In genomic region chr5:102958481-102959011, GRCh38 we compare ENCODE assay signal across 10 cellular contexts.
A peak's percentile ranks its signal among the peaks of the same experiment; 100 is the strongest.
DNase-seq lines count a peak whose midpoint lies in the region; ATAC-seq lines count a peak whose summit lies in the region.
"Had no signal": no experiment of that assay in that cellular context is flagged by ENCODE, and none has a peak within 500 bp of the region (broad histone marks: within the 10 kb centered on the region; RNA-seq: fewer than 3 reads in every experiment).

No MANE protein-coding gene starts in this region.

- no peak overlapping the region for H3K4me3 ChIP-seq in SJSA1

- H3K9me3 ChIP-seq in SJSA1 (replicated peaks) = no peaks in the 10 kb centered on the region

- peaks cover 27% of the 10 kb centered on the region for H3K4me1 ChIP-seq in SJSA1 (replicated peaks)

- peak overlapping the region; percentile 100 for H3K27ac ChIP-seq in SJSA1

- peaks cover 17% of the 10 kb centered on the region for H3K36me3 ChIP-seq in SJSA1

- no peaks in the 10 kb centered on the region for H3K27me3 ChIP-seq in SJSA1 (replicated peaks)

- in situ Hi-C loops in ACHN (cut with HindIII; ENCODE audit: low pct_ligation_motif_present, low pct_unique_long_range_greater_than_20kb, low sequenced_read_pairs) = no loop called here

- intact Hi-C loops in left cardiac atrium (cut with DNase I) = no loop called here

- peak; percentile 41 for DNase-seq in ACHN
- DNase-seq in H4 (ENCODE audit: low spot score) = peak; percentile 26
- peak in 1 of 2 experiments; percentile 80 for DNase-seq in SJSA1 (ENCODE audit: low read depth in 1 of 2, low spot score in 2 of 2)
- DNase-seq in left cardiac atrium = no peak
- DNase-seq in amniotic stem cell (lab: John Stamatoyannopoulos, UW) = no peak
- no peak for DNase-seq in activated CD8-positive, alpha-beta memory T cell treated with anti-CD3 and anti-CD28 coated beads, Interleukin-2, amount 50 U/mL, for 48 hours
- DNase-seq in epidermal melanocyte (ENCODE audit: insufficient read length, low spot score) = no peak
- DNase-seq: activated CD4-positive, alpha-beta T cell treated with anti-CD3 and anti-CD28 coated beads for 4 hours; occipital lobe had no signal

- peak; percentile 47 to 55 for ATAC-seq in left cardiac atrium
- ATAC-seq in HG03095 (IDR thresholded peaks at IDR 0.05; ENCODE audit: unreplicated experiment) = no peak

Comparison
In these comparisons a context has a peak if more than half of its experiments do, and no peak if none do; other contexts are left out.
1. DNase-seq: peak in ACHN (single experiment) and H4 (single experiment); none in left cardiac atrium (single experiment), amniotic stem cell (single experiment), activated CD8-positive, alpha-beta memory T cell treated with anti-CD3 and anti-CD28 coated beads, Interleukin-2, amount 50 U/mL, for 48 hours (single experiment) and epidermal melanocyte (single experiment).